17 cellular contexts compared by ENCODE assay signal in genomic region chr11:78224506-78224905, GRCh38.
"Had no signal": no experiment of that assay in that cellular context is flagged by ENCODE, and none has a peak within 500 bp of the region (broad histone marks: within the 10 kb centered on the region; RNA-seq: fewer than 3 reads in every experiment).

No MANE protein-coding gene starts in this region.

- H3K27ac ChIP-seq: epithelial cell of prostate, gastrocnemius medialis, heart left ventricle, right lobe of liver, stomach, thoracic aorta, upper lobe of right lung had no signal

- H3K4me1 Mint-ChIP-seq: immature natural killer cell, nephron progenitor cell had no signal

- H3K27me3 Mint-ChIP-seq: activated naive CD8-positive, alpha-beta T cell treated with anti-CD3 and anti-CD28 coated beads, Interleukin-2, amount 10 ng/mL, durations not matched to agents 7 days and 5 days; effector memory CD8-positive, alpha-beta T cell had no signal

- H3K4me2 ChIP-seq: smooth muscle cell had no signal

- DNase-seq: activated CD4-positive, alpha-beta T cell treated with anti-CD3 and anti-CD28 coated beads, Interleukin-2, amount 50 U/mL, for 48 hours; activated effector memory CD4-positive, alpha-beta T cell treated with Interleukin-2 at 50 U/mL for 16 hours; activated naive CD8-positive, alpha-beta T cell treated with anti-CD3 and anti-CD28 coated beads, Interleukin-2, amount 10 ng/mL, durations not matched to agents 7 days and 5 days; dermis blood vessel endothelial cell; effector memory CD8-positive, alpha-beta T cell; gastrocnemius medialis; heart left ventricle; immature natural killer cell; nephron progenitor cell; right lobe of liver; stimulated activated CD4-positive, alpha-beta T cell treated with anti-CD3 and anti-CD28 coated beads, Interleukin-4, amount 100 ng/mL, for 4 hours; stomach; T-helper 9 cell; upper lobe of right lung had no signal

- H3K4me3 ChIP-seq: gastrocnemius medialis, heart left ventricle, right lobe of liver, smooth muscle cell, stomach, thoracic aorta, upper lobe of right lung had no signal

- H3K27ac Mint-ChIP-seq: activated naive CD8-positive, alpha-beta T cell treated with anti-CD3 and anti-CD28 coated beads, Interleukin-2, amount 10 ng/mL, durations not matched to agents 7 days and 5 days; immature natural killer cell; nephron progenitor cell had no signal

- H3K4me3 Mint-ChIP-seq: activated naive CD8-positive, alpha-beta T cell treated with anti-CD3 and anti-CD28 coated beads, Interleukin-2, amount 10 ng/mL, durations not matched to agents 7 days and 5 days; effector memory CD8-positive, alpha-beta T cell; immature natural killer cell; nephron progenitor cell had no signal

- ATAC-seq: effector memory CD8-positive, alpha-beta T cell; gastrocnemius medialis; heart left ventricle; right lobe of liver; upper lobe of right lung had no signal

- H3K27me3 ChIP-seq: gastrocnemius medialis, heart left ventricle, right lobe of liver, stomach, upper lobe of right lung had no signal

- H3K9me3 Mint-ChIP-seq: activated naive CD8-positive, alpha-beta T cell treated with anti-CD3 and anti-CD28 coated beads, Interleukin-2, amount 10 ng/mL, durations not matched to agents 7 days and 5 days; effector memory CD8-positive, alpha-beta T cell; immature natural killer cell; nephron progenitor cell had no signal

- H3K9me3 ChIP-seq: gastrocnemius medialis, heart left ventricle, right lobe of liver, stomach, thoracic aorta, upper lobe of right lung had no signal

- H3K4me1 ChIP-seq: gastrocnemius medialis, upper lobe of right lung had no signal
